2 cellular contexts compared by ENCODE assay signal in genomic region chr14:32244404-32244803, GRCh38.
TF ChIP-seq lines count a peak whose summit lies in the region.

No MANE protein-coding gene starts in this region.

TF ChIP-seq in HCT116, 20 proteins besides CTCF, POLR2A, EP300 and RAD21:
- TF ChIP-seq ELF1 (IDR thresholded peaks at IDR 0.05; ENCODE audit: borderline replicate concordance, low read depth) (no peak), MAX (IDR thresholded peaks at IDR 0.05) (no peak), ATF3 (IDR thresholded peaks at IDR 0.05) (no peak), EGR1 (IDR thresholded peaks at IDR 0.05; ENCODE audit: low read depth) (no peak), FOSL1 (IDR thresholded peaks at IDR 0.05; ENCODE audit: low read depth) (no peak), CBX3 (IDR thresholded peaks at IDR 0.05; ENCODE audit: low read depth) (no peak), CEBPB (IDR thresholded peaks at IDR 0.05; ENCODE audit: low read depth) (no peak), ZNF274 (IDR thresholded peaks at IDR 0.05; ENCODE audit: low read depth, low read length) (no peak), ZFX (IDR thresholded peaks at IDR 0.05) (no peak), REST (IDR thresholded peaks at IDR 0.05; ENCODE audit: low read depth) (no peak), SIN3A (IDR thresholded peaks at IDR 0.05; ENCODE audit: low read depth) (no peak), SRF (IDR thresholded peaks at IDR 0.05; ENCODE audit: low read depth) (no peak), YY1 (IDR thresholded peaks at IDR 0.05; ENCODE audit: extremely low read depth, insufficient replicate concordance, low read depth, low read length) (no peak), POLR2AphosphoS5 (IDR thresholded peaks at IDR 0.05; ENCODE audit: low read depth, low read length) (no peak), ZBTB33 (IDR thresholded peaks at IDR 0.05; ENCODE audit: extremely low read depth, insufficient replicate concordance, low read length) (no peak), JUND (IDR thresholded peaks at IDR 0.05) (no peak), EZH2phosphoT487 (IDR thresholded peaks at IDR 0.05; ENCODE audit: borderline replicate concordance) (no peak)

TF ChIP-seq in K562, 482 proteins besides CTCF, POLR2A, EP300 and RAD21:
- no peak for TF ChIP-seq ARID3A (IDR thresholded peaks at IDR 0.05; ENCODE audit: borderline replicate concordance, low read depth, low read length)
- TF ChIP-seq MYC (IDR thresholded peaks at IDR 0.05; ENCODE audit: low read depth, low read length): no peak
- no peak for TF ChIP-seq MYC (CRISPR knock-in tag; IDR thresholded peaks at IDR 0.05; ENCODE audit: borderline replicate concordance, low read depth)
- TF ChIP-seq DEAF1 (CRISPR knock-in tag; IDR thresholded peaks at IDR 0.05): 0 out of 2 replicates have a peak, but pooled peaks have one; percentile 10
- no peak for TF ChIP-seq POLR2B (IDR thresholded peaks at IDR 0.05; ENCODE audit: low read depth, partially characterized antibody)
- TF ChIP-seq ERF (CRISPR knock-in tag; IDR thresholded peaks at IDR 0.05): no peak
- TF ChIP-seq ZNF232 (CRISPR knock-in tag; IDR thresholded peaks at IDR 0.05): no peak
